Comparison of ENCODE assay signal across 8 cellular contexts in genomic region chr15:89654847-89655805, GRCh38. TPM values are rescaled to one million over a fixed set of nuclear protein-coding genes. Genes with fewer than 3 reads are reported as not detected.
DNase-seq lines count a peak whose midpoint lies in the region; ATAC-seq and TF ChIP-seq lines count a peak whose summit lies in the region.

Gene KIF7 (minus strand): TSS chr15:89655467. CDS start chr15:89652930, 2,537 bp downstream.

- peaks cover 17% of the 10 kb centered on the region for H3K4me1 Mint-ChIP-seq in chondrocyte (ENCODE audit: low read depth)
- H3K4me1 Mint-ChIP-seq in stimulated activated memory B cell treated with anti-CD40 and anti-IgM and Interleukin-4, amounts not matched to agents 10 μg/mL and 1 μg/mL and 100 μg/mL, for 72 hours, result peaks cover 15% of the 10 kb centered on the region

- H3K4me1 ChIP-seq in PC-3 (ENCODE audit: insufficient read depth, low read length), result peaks cover 20% of the 10 kb centered on the region; the same call in 1 of the 2 replicates

- peak within 1 kb of the TSS; percentile 91 for H3K4me3 Mint-ChIP-seq in chondrocyte (ENCODE audit: unreplicated experiment)
- peak within 1 kb of the TSS; percentile 73 for H3K4me3 Mint-ChIP-seq in stimulated activated memory B cell treated with anti-CD40 and anti-IgM and Interleukin-4, amounts not matched to agents 10 μg/mL and 1 μg/mL and 100 μg/mL, for 72 hours

- H4K20me1 ChIP-seq in PC-3 (ENCODE audit: low read length), result no peaks in the 10 kb centered on the region

- peak within 1 kb of the TSS; percentile 98 for H3K4me2 ChIP-seq in PC-3 (ENCODE audit: low read length)

- peaks cover 39% of the 10 kb centered on the region for H3K79me2 ChIP-seq in PC-3 (ENCODE audit: low read length)

- H3K27me3 Mint-ChIP-seq in chondrocyte (ENCODE audit: low read depth), result no peaks in the 10 kb centered on the region
- peaks cover 79% of the 10 kb centered on the region for H3K27me3 Mint-ChIP-seq in stimulated activated memory B cell treated with anti-CD40 and anti-IgM and Interleukin-4, amounts not matched to agents 10 μg/mL and 1 μg/mL and 100 μg/mL, for 72 hours

- peak; percentile 18 for DNase-seq in stimulated activated CD4-positive, alpha-beta T cell treated with anti-CD3 and anti-CD28 coated beads, Interleukin-12 subunit alpha, Interleukin-12 subunit beta, amount 100 ng/mL, for 4 hours
- no peak for DNase-seq in stimulated activated CD4-positive, alpha-beta T cell treated with anti-CD3 and anti-CD28 coated beads, Interleukin-4, amount 100 ng/mL, for 24 hours
- peak; percentile 62 for DNase-seq in PC-3
- no peak for DNase-seq in chondrocyte (ENCODE audit: low spot score)
- peak; percentile 88 for DNase-seq in left kidney (ENCODE audit: low read depth, low spot score)
- DNase-seq in cerebellum (ENCODE audit: low spot score), result no peak
- DNase-seq in stimulated activated naive CD4-positive, alpha-beta T cell (lab: John Stamatoyannopoulos, UW), result no peak

- peak within 1 kb of the TSS; percentile 86 for H2AFZ ChIP-seq in PC-3 (ENCODE audit: low read length)

- intact Hi-C loops in PC-3 (cut with micrococcal nuclease), result loop anchor here (5.0 kb wide), 1 partner anchor 87 kb away; no protein-coding TSS in a partner anchor

- H3K9me2 ChIP-seq in PC-3 (replicated peaks; ENCODE audit: low read length), result no peaks in the 10 kb centered on the region

- peak within 1 kb of the TSS; percentile 83 for H3K9ac ChIP-seq in PC-3 (ENCODE audit: low read length)

- BruUV-seq in PC-3 (replicated peaks; lab: Mats Ljungman, UMichigan), result no TSS peak

- peaks cover 5% of the 10 kb centered on the region for H3K36me3 Mint-ChIP-seq in chondrocyte (ENCODE audit: low read depth)
- no peaks in the 10 kb centered on the region for H3K36me3 Mint-ChIP-seq in stimulated activated memory B cell treated with anti-CD40 and anti-IgM and Interleukin-4, amounts not matched to agents 10 μg/mL and 1 μg/mL and 100 μg/mL, for 72 hours

- peak; percentile 74 for ATAC-seq in PC-3
- ATAC-seq in stimulated activated memory B cell treated with anti-CD40 and anti-IgM and Interleukin-4, amounts not matched to agents 10 μg/mL and 1 μg/mL and 100 μg/mL, for 72 hours, result peak; percentile 61

- CTCF ChIA-PET in PC-3 (lab: Charles Lee), result interaction anchor here (0.6 kb wide), 1 partner anchor 236 kb away, joined by 3 read pairs; no protein-coding TSS in a partner anchor

- H3F3A ChIP-seq in PC-3 (ENCODE audit: low read length, unreplicated experiment), result no peaks in the 10 kb centered on the region

- peaks cover under 1% of the 10 kb centered on the region; the same call in 1 of the 2 replicates for H3K36me3 ChIP-seq in PC-3 (ENCODE audit: low read depth, low read length)

- POLR2A ChIA-PET in PC-3 (lab: Charles Lee; ENCODE audit: unreplicated experiment), result no interaction called here

- H3K27ac ChIP-seq in PC-3 (ENCODE audit: low read length), result peak within 1 kb of the TSS; percentile 16; the same call in 1 of the 2 replicates

- peak within 1 kb of the TSS; percentile 95 for H3K4me3 ChIP-seq in PC-3 (ENCODE audit: low read length)

- H3K27ac Mint-ChIP-seq in chondrocyte (ENCODE audit: unreplicated experiment), result peak within 1 kb of the TSS; percentile 66
- no peak within 1 kb of the TSS for H3K27ac Mint-ChIP-seq in stimulated activated memory B cell treated with anti-CD40 and anti-IgM and Interleukin-4, amounts not matched to agents 10 μg/mL and 1 μg/mL and 100 μg/mL, for 72 hours

- no peaks in the 10 kb centered on the region for H3K9me3 Mint-ChIP-seq in chondrocyte (ENCODE audit: low read depth)
- no peaks in the 10 kb centered on the region for H3K9me3 Mint-ChIP-seq in stimulated activated memory B cell treated with anti-CD40 and anti-IgM and Interleukin-4, amounts not matched to agents 10 μg/mL and 1 μg/mL and 100 μg/mL, for 72 hours

- no peaks in the 10 kb centered on the region for H3K27me3 ChIP-seq in PC-3 (ENCODE audit: low read length)

- no peak for TF ChIP-seq CTCF in PC-3 (conservative IDR thresholded peaks at IDR 0.05; ENCODE audit: low read depth, low read length)
- no peak for TF ChIP-seq CTCF in chondrocyte (IDR thresholded peaks at IDR 0.05)

- no peaks in the 10 kb centered on the region for H3K9me3 ChIP-seq in PC-3 (ENCODE audit: low read length)

RNA-seq across cellular contexts. Expression of gene KIF7, which starts in this region (rescaled TPM):
- total RNA-seq in PC-3 (2014; rRNA removed), result 18.8 and 27.2 TPM in 2 replicates
- total RNA-seq in chondrocyte, result 13.9 to 15.9 TPM (median 14.9 TPM) in 3 replicates
- total RNA-seq in cerebellum, result 7.3 TPM

Comparison
In these comparisons a context has a peak if more than half of its experiments do, and no peak if none do; other contexts are left out.
1. DNase-seq: peak in stimulated activated CD4-positive, alpha-beta T cell treated with anti-CD3 and anti-CD28 coated beads, Interleukin-12 subunit alpha, Interleukin-12 subunit beta, amount 100 ng/mL, for 4 hours (single experiment), PC-3 (single experiment) and left kidney (single experiment); none in stimulated activated CD4-positive, alpha-beta T cell treated with anti-CD3 and anti-CD28 coated beads, Interleukin-4, amount 100 ng/mL, for 24 hours (single experiment), chondrocyte (single experiment), cerebellum (single experiment) and stimulated activated naive CD4-positive, alpha-beta T cell (0 of 6).